Comparison of ENCODE assay signal across 16 cellular contexts in genomic region chr12:23099104-23099503, GRCh38.
DNase-seq lines count a peak whose midpoint lies in the region; ATAC-seq and TF ChIP-seq lines count a peak whose summit lies in the region.
"Had no signal": no experiment of that assay in that cellular context is flagged by ENCODE, and none has a peak within 500 bp of the region (broad histone marks: within the 10 kb centered on the region; RNA-seq: fewer than 3 reads in every experiment).

No MANE protein-coding gene starts in this region.

- H3K4me3 Mint-ChIP-seq in H9 (no peak overlapping the region), Caco-2 (ENCODE audit: unreplicated experiment) (no peak overlapping the region)

- TF ChIP-seq CTCF in BE2C (IDR thresholded peaks at IDR 0.05; ENCODE audit: low read depth, low read length) (no peak), H9 (conservative IDR thresholded peaks at IDR 0.05) (no peak), Caco-2 (IDR thresholded peaks at IDR 0.05; ENCODE audit: insufficient read depth in 1 of 2, low read depth in 1 of 2, low read length in 1 of 2, severe bottlenecking in 1 of 2, unreplicated experiment in 1 of 2) (no peak), right atrium auricular region (IDR thresholded peaks at IDR 0.05) (no peak)

- no peaks in the 10 kb centered on the region for H3K27me3 ChIP-seq in BE2C
- no peaks in the 10 kb centered on the region for H3K27me3 ChIP-seq in H9 (ENCODE audit: insufficient read depth, low read length)
- H3K27me3 ChIP-seq in mesendoderm (ENCODE audit: insufficient read depth, low read length, poor library complexity), result no peaks in the 10 kb centered on the region
- H3K27me3 ChIP-seq in Caco-2 (replicated peaks; ENCODE audit: control insufficient read depth, insufficient read depth, low read length), result no peaks in the 10 kb centered on the region
- H3K27me3 ChIP-seq in right atrium auricular region, result no peaks in the 10 kb centered on the region

- H2BK20ac ChIP-seq in H9 (ENCODE audit: low read depth, low read length, poor library complexity, severe bottlenecking), result no peak overlapping the region

- CTCF ChIA-PET in Caco-2 (lab: Charles Lee), result no interaction called here

- no peaks in the 10 kb centered on the region for H3K79me2 ChIP-seq in H9 (ENCODE audit: insufficient read depth, low read length)
- no peaks in the 10 kb centered on the region for H3K79me2 ChIP-seq in mesendoderm (ENCODE audit: control insufficient read depth, insufficient read depth, low read length)

- 0 out of 2 replicates have a peak overlapping the region, but pooled peaks have one; percentile 7 for H3K4me3 ChIP-seq in BE2C (ENCODE audit: low read depth, low read length)
- H3K4me3 ChIP-seq in mesendoderm (ENCODE audit: low read length), result no peak overlapping the region
- no peak overlapping the region for H3K4me3 ChIP-seq in Caco-2 (ENCODE audit: low read depth, low read length)
- H3K4me3 ChIP-seq in right atrium auricular region, result no peak overlapping the region
- H3K4me3 ChIP-seq: A549, PC-9 had no signal

- H3K4ac ChIP-seq in H9 (ENCODE audit: low read depth, low read length) (no peak overlapping the region), mesendoderm (ENCODE audit: low read depth, low read length) (no peak overlapping the region)

- H3K36me3 ChIP-seq in BE2C (no peaks in the 10 kb centered on the region), mesendoderm (ENCODE audit: control insufficient read depth, insufficient read depth, low read length) (no peaks in the 10 kb centered on the region), Caco-2 (ENCODE audit: control insufficient read depth, insufficient read depth, low read length) (no peaks in the 10 kb centered on the region), right atrium auricular region (no peaks in the 10 kb centered on the region)

- H3K18ac ChIP-seq in H9 (ENCODE audit: insufficient read length, low read depth, low read length) (no peak overlapping the region), mesendoderm (ENCODE audit: low read length) (no peak overlapping the region)

- no peaks in the 10 kb centered on the region for H4K20me1 ChIP-seq in H9 (ENCODE audit: control insufficient read depth, insufficient read depth, insufficient read length)

- DNase-seq in BE2C, result peak; percentile 35
- peak; percentile 37 for DNase-seq in H9
- peak; percentile 50 for DNase-seq in ecto neural progenitor cell (ENCODE audit: low spot score)
- DNase-seq in mesendoderm, result peak; percentile 36
- DNase-seq in Caco-2, result no peak
- DNase-seq in right atrium auricular region (ENCODE audit: low spot score), result no peak
- no peak for DNase-seq in NCI-H1092 (lab: John Stamatoyannopoulos, UW)
- DNase-seq: C1 segment of cervical spinal cord, H7, KG1, NCI-H1694 treated with DMSO at 0.1 percent for 48 hours, NCI-H345, PC-9, SW 1271 had no signal

- H4K91ac ChIP-seq in H9 (ENCODE audit: insufficient read length, low read depth, low read length), result no peak overlapping the region

- H2AFZ ChIP-seq in H9 (ENCODE audit: low read length), result no peak overlapping the region
- H2AFZ ChIP-seq: PC-9 had no signal

- no peaks in the 10 kb centered on the region for H3K9me3 ChIP-seq in BE2C
- no peaks in the 10 kb centered on the region for H3K9me3 ChIP-seq in H9 (ENCODE audit: control insufficient read depth, low read depth, low read length)
- no peaks in the 10 kb centered on the region; the same call in 1 of the 2 replicates for H3K9me3 ChIP-seq in Caco-2
- H3K9me3 ChIP-seq in right atrium auricular region, result no peaks in the 10 kb centered on the region
- H3K9me3 ChIP-seq: A549 had no signal

- H3K4me1 Mint-ChIP-seq in H9, result peaks cover 32 to 34% of the 10 kb centered on the region in 2 experiments
- H3K4me1 Mint-ChIP-seq in Caco-2 (ENCODE audit: low read depth, unreplicated experiment), result no peaks in the 10 kb centered on the region

- H3K4me1 ChIP-seq in BE2C (peaks cover 29% of the 10 kb centered on the region), H9 (ENCODE audit: insufficient read depth, low read length) (peaks cover 13% of the 10 kb centered on the region; the same call in 1 of the 2 replicates), mesendoderm (ENCODE audit: control insufficient read depth, low read depth, low read length) (no peaks in the 10 kb centered on the region), Caco-2 (no peaks in the 10 kb centered on the region), right atrium auricular region (no peaks in the 10 kb centered on the region)
- H3K4me1 ChIP-seq: A549 had no signal

- H2BK5ac ChIP-seq in H9 (ENCODE audit: insufficient read length, low read length) (no peak overlapping the region), mesendoderm (ENCODE audit: low read length) (peak overlapping the region; percentile 32)

- BruUV-seq in Caco-2 (replicated peaks; lab: Mats Ljungman, UMichigan), result no TSS peak

- H2AK5ac ChIP-seq in H9 (ENCODE audit: insufficient read length, low read length), result no peak overlapping the region
- no peak overlapping the region for H2AK5ac ChIP-seq in mesendoderm (ENCODE audit: low read length)

- no peaks in the 10 kb centered on the region for H3K36me3 Mint-ChIP-seq in H9 (ENCODE audit: insufficient read depth in 1 of 3, low read depth in 3 of 3)
- no peaks in the 10 kb centered on the region for H3K36me3 Mint-ChIP-seq in Caco-2 (ENCODE audit: insufficient read depth, unreplicated experiment)

- WGBS in H9 (ENCODE audit: extremely low coverage, insufficient read length, low lambda C conversion rate), result no CpG with 5 or more reads among the region's 5 CpGs
- no CpG with 5 or more reads among the region's 5 CpGs for WGBS in mesendoderm (ENCODE audit: extremely low coverage, insufficient coverage, low lambda C conversion rate)

- H3K23ac ChIP-seq in H9 (ENCODE audit: insufficient read length, low read depth, low read length) (no peak overlapping the region), mesendoderm (ENCODE audit: low read length) (no peak overlapping the region)

- H3K23me2 ChIP-seq in H9 (ENCODE audit: insufficient read length, low read depth, low read length, poor library complexity, severe bottlenecking), result no peaks in the 10 kb centered on the region

- no peak overlapping the region for H4K8ac ChIP-seq in H9 (replicated peaks; ENCODE audit: insufficient read length, low read depth, low read length)
- no peak overlapping the region for H4K8ac ChIP-seq in mesendoderm (ENCODE audit: low read depth, low read length)

- H3K56ac ChIP-seq in H9 (ENCODE audit: insufficient read length, low read depth, low read length) (no peak overlapping the region), mesendoderm (ENCODE audit: low read length) (no peak overlapping the region)

- H2BK120ac ChIP-seq in H9 (ENCODE audit: low read depth, low read length, poor library complexity, severe bottlenecking), result no peak overlapping the region
- H2BK120ac ChIP-seq in mesendoderm (ENCODE audit: low read depth, low read length), result no peak overlapping the region

- H3K9ac ChIP-seq in H9 (ENCODE audit: extremely low read depth, insufficient read length, low read length) (no peak overlapping the region), mesendoderm (ENCODE audit: low read length) (no peak overlapping the region)

- POLR2A ChIA-PET in Caco-2 (lab: Charles Lee), result no interaction called here

- no peak for ATAC-seq in HG02798 (IDR thresholded peaks at IDR 0.05; ENCODE audit: poor library complexity, unreplicated experiment)
- ATAC-seq: A549 had no signal

- H4K5ac ChIP-seq in H9 (ENCODE audit: insufficient read length, low read depth, low read length), result no peak overlapping the region
- no peak overlapping the region for H4K5ac ChIP-seq in mesendoderm (ENCODE audit: low read length)

- H3K9me3 Mint-ChIP-seq in H9, result no peaks in the 10 kb centered on the region
- H3K9me3 Mint-ChIP-seq in Caco-2 (ENCODE audit: unreplicated experiment), result no peaks in the 10 kb centered on the region

- H2BK15ac ChIP-seq in H9 (ENCODE audit: low read depth, low read length), result no peak overlapping the region
- H2BK15ac ChIP-seq in mesendoderm (replicated peaks; ENCODE audit: low read depth), result no peak overlapping the region

- 0 out of 7 replicates have a peak overlapping the region, but pooled peaks of 1 of the 3 experiments have one; percentile 46 for H3K27ac Mint-ChIP-seq in H9
- no peak overlapping the region for H3K27ac Mint-ChIP-seq in Caco-2 (ENCODE audit: unreplicated experiment)

- H3K27me3 Mint-ChIP-seq in H9 (ENCODE audit: low read depth) (no peaks in the 10 kb centered on the region), Caco-2 (ENCODE audit: insufficient read depth, unreplicated experiment) (peaks cover 5% of the 10 kb centered on the region)

- no peak overlapping the region for H2BK12ac ChIP-seq in H9 (ENCODE audit: insufficient read length, low read depth, low read length)

- H3K4me2 ChIP-seq in H9 (ENCODE audit: insufficient read depth, insufficient read length, low read length) (no peak overlapping the region), mesendoderm (ENCODE audit: low read length) (no peak overlapping the region)
- H3K4me2 ChIP-seq: A549, PC-9 had no signal

- no peak overlapping the region for H3K27ac ChIP-seq in H9 (ENCODE audit: insufficient read length, low read depth, low read length)
- peak overlapping the region; percentile 27 for H3K27ac ChIP-seq in mesendoderm (ENCODE audit: low read depth, low read length)
- H3K27ac ChIP-seq in right atrium auricular region, result no peak overlapping the region
- H3K27ac ChIP-seq: A549, PC-9 had no signal

- no peak overlapping the region for H3T11ph ChIP-seq in H9 (ENCODE audit: low read length)

- H3K14ac ChIP-seq in H9 (ENCODE audit: insufficient read depth, low read length), result no peak overlapping the region

- intact Hi-C loops in Caco-2 (cut with micrococcal nuclease; ENCODE audit: unreplicated experiment), result no loop called here

- no peaks in the 10 kb centered on the region for H3K79me1 ChIP-seq in H9 (ENCODE audit: insufficient read depth, low read depth, low read length, poor library complexity, severe bottlenecking)
- no peaks in the 10 kb centered on the region for H3K79me1 ChIP-seq in mesendoderm (ENCODE audit: low read length)

Comparison
In these comparisons a context has a peak if more than half of its experiments do, and no peak if none do; other contexts are left out.
1. DNase-seq: peak in BE2C (single experiment), H9 (single experiment), ecto neural progenitor cell (single experiment) and mesendoderm (single experiment); none in Caco-2 (0 of 2), right atrium auricular region (single experiment) and NCI-H1092 (single experiment).